1 cellular context compared by ENCODE assay signal in genomic region chr17:64707077-64707591, GRCh38.
TF ChIP-seq lines count a peak whose summit lies in the region.

No MANE protein-coding gene starts in this region.

TF ChIP-seq in HepG2, 621 proteins besides CTCF, POLR2A, EP300 and RAD21 (continued from another document):
- no peak for TF ChIP-seq GPBP1L1 (CRISPR knock-in tag; IDR thresholded peaks at IDR 0.05)
- TF ChIP-seq ETV5 (CRISPR knock-in tag; IDR thresholded peaks at IDR 0.05; ENCODE audit: borderline replicate concordance) = peak; percentile 73; the same call in 1 of the 2 replicates
- TF ChIP-seq MAX (IDR thresholded peaks at IDR 0.05) = 0 out of 2 replicates have a peak, but pooled peaks have one; percentile 37
TF ChIP-seq in HepG2: peak in this region for 7.
